In the genomic region with DNA sequence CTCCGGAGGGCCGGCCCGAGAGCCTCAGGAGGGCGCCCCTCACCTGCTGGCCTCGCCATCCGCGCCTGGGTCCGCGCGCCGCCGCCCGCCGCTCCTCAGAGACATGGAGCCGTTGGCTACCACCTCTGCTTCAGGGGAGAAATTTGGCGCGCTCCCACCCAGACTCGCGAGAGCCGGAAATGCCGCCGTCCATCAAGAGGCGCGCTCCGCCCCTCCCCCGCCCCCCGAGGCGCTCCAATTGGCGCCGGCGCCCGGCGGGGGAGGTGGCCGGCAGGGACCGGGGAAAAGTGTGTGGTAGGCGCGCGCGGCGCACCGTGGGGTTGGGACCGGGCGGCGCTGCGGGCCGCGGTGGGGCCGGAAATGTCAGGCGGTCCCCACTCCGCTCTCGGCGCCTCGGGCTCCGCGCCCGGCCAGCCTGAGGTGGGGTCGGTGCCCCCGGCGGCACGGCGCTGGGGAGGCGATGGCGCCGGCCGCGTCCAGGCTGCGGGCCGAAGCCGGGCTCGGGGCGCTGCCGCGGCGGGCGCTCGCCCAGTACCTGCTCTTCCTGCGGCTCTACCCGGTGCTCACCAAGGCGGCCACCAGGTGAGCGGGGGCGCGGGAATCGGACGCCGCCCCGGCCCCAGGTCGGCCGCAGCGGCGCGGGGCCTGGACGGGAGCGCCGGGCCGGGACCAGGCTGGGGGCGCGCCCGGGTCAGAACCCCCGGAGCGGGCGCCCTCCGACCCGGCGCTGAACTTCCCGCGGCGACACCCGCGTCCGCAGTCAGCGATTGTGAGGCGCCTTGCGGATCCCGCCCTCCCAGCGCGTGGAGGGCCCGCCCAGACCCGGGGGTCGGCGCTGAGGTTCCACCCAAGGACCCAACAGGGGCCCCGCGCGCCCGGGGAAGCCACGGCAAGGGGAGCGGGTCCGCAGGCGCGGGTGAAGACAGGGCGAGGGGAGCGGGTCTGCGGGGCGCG, we compare ENCODE assay signal across 8 cellular contexts. TPM values are rescaled to one million over a fixed set of nuclear protein-coding genes. Genes with fewer than 3 reads are reported as not detected.
A peak's percentile ranks its signal among the peaks of the same experiment; 100 is the strongest.
DNase-seq lines count a peak whose midpoint lies in the region; ATAC-seq and TF ChIP-seq lines count a peak whose summit lies in the region.

A gene with protein sequence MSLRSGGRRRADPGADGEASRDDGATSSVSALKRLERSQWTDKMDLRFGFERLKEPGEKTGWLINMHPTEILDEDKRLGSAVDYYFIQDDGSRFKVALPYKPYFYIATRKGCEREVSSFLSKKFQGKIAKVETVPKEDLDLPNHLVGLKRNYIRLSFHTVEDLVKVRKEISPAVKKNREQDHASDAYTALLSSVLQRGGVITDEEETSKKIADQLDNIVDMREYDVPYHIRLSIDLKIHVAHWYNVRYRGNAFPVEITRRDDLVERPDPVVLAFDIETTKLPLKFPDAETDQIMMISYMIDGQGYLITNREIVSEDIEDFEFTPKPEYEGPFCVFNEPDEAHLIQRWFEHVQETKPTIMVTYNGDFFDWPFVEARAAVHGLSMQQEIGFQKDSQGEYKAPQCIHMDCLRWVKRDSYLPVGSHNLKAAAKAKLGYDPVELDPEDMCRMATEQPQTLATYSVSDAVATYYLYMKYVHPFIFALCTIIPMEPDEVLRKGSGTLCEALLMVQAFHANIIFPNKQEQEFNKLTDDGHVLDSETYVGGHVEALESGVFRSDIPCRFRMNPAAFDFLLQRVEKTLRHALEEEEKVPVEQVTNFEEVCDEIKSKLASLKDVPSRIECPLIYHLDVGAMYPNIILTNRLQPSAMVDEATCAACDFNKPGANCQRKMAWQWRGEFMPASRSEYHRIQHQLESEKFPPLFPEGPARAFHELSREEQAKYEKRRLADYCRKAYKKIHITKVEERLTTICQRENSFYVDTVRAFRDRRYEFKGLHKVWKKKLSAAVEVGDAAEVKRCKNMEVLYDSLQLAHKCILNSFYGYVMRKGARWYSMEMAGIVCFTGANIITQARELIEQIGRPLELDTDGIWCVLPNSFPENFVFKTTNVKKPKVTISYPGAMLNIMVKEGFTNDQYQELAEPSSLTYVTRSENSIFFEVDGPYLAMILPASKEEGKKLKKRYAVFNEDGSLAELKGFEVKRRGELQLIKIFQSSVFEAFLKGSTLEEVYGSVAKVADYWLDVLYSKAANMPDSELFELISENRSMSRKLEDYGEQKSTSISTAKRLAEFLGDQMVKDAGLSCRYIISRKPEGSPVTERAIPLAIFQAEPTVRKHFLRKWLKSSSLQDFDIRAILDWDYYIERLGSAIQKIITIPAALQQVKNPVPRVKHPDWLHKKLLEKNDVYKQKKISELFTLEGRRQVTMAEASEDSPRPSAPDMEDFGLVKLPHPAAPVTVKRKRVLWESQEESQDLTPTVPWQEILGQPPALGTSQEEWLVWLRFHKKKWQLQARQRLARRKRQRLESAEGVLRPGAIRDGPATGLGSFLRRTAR (N-terminal part only) (minus strand): TSS at position 132 of the 954 bp plus-strand sequence. CDS start 27 bp downstream, at position 105.
A gene (plus strand): TSS at position 377 of the 954 bp plus-strand sequence. CDS start 84 bp downstream, at position 461.

- intact Hi-C loops in PC-9 (cut with micrococcal nuclease; ENCODE audit: unreplicated experiment): loop anchor here (2.0 kb wide), 1 partner anchor 73 kb away; a partner anchor contains a TSS

- H3K4me2 ChIP-seq in PC-9: peak within 1 kb of the TSS; percentile 82

- peak within 1 kb of the TSS; percentile 55 for H3K9ac ChIP-seq in mucosa of stomach (ENCODE audit: low read length)

- H3K9me3 ChIP-seq in PC-9 (ENCODE audit: insufficient read depth, low read depth): no peaks in the 10 kb centered on the region
- no peaks in the 10 kb centered on the region for H3K9me3 ChIP-seq in esophagus (ENCODE audit: control insufficient read depth in 2 of 2, insufficient read depth in 1 of 2, low read depth in 1 of 2, low read length in 1 of 2)
- H3K9me3 ChIP-seq in mucosa of stomach (ENCODE audit: control insufficient read depth, low read length): no peaks in the 10 kb centered on the region

- no peaks in the 10 kb centered on the region for H4K20me1 ChIP-seq in PC-9 (ENCODE audit: insufficient read depth)

- H3K36me3 ChIP-seq in PC-9 (ENCODE audit: low read depth): peaks cover 8% of the 10 kb centered on the region; the same call in 1 of the 2 replicates
- no peaks in the 10 kb centered on the region for H3K36me3 ChIP-seq in esophagus (ENCODE audit: control insufficient read depth in 2 of 2, insufficient read depth in 2 of 2, low read length in 1 of 2)
- no peaks in the 10 kb centered on the region for H3K36me3 ChIP-seq in mucosa of stomach (ENCODE audit: control insufficient read depth, insufficient read depth, low read length)

- POLR2A ChIA-PET in PC-9 (lab: Charles Lee; ENCODE audit: unreplicated experiment): no interaction called here

- CTCF ChIA-PET in PC-9 (lab: Charles Lee): no interaction called here

- H3K27ac ChIP-seq in PC-9 (no peak within 1 kb of the TSS), esophagus (ENCODE audit: low read depth in 2 of 2, low read length in 1 of 2) (peak within 1 kb of the TSS; percentile 69 to 74)

- no peaks in the 10 kb centered on the region for H3K9me2 ChIP-seq in PC-9 (ENCODE audit: insufficient read depth)

- BruUV-seq in PC-9 (replicated peaks; lab: Mats Ljungman, UMichigan): no TSS peak

- ATAC-seq in GM21737 (IDR thresholded peaks at IDR 0.05; ENCODE audit: unreplicated experiment): peak; percentile 88

- H3K79me2 ChIP-seq in PC-9 (ENCODE audit: low read depth): peaks cover 35% of the 10 kb centered on the region

- H2AFZ ChIP-seq in PC-9: peak within 1 kb of the TSS; percentile 80

- H3K4me3 ChIP-seq in PC-9: peak within 1 kb of the TSS; percentile 81
- peak within 1 kb of the TSS; percentile 84 to 87 for H3K4me3 ChIP-seq in esophagus (ENCODE audit: low read depth in 1 of 2, low read length in 2 of 2)
- H3K4me3 ChIP-seq in mucosa of stomach (ENCODE audit: low read length): no peak within 1 kb of the TSS

- peak; percentile 93 for DNase-seq in DMS79 (lab: John Stamatoyannopoulos, UW)
- DNase-seq in KG1 (lab: John Stamatoyannopoulos, UW): peak; percentile 93
- peak; percentile 84 to 95 for DNase-seq in PC-9
- peak; percentile 95 for DNase-seq in activated T-cell treated with anti-CD3 and anti-CD28 coated beads for 48 hours (ENCODE audit: low read depth)
- DNase-seq in stimulated activated CD8-positive, alpha-beta memory T cell treated with anti-CD3 and anti-CD28 coated beads, Interleukin-4, amount 100 ng/mL, for 48 hours: peak; percentile 96

- H3K27me3 ChIP-seq in PC-9 (ENCODE audit: insufficient read depth, low read depth) (no peaks in the 10 kb centered on the region), esophagus (ENCODE audit: control insufficient read depth in 1 of 2, insufficient read depth in 2 of 2, low read length in 2 of 2) (no peaks in the 10 kb centered on the region), mucosa of stomach (ENCODE audit: control insufficient read depth, insufficient read depth, low read length) (no peaks in the 10 kb centered on the region)

- no peak for TF ChIP-seq CTCF in PC-9 (conservative IDR thresholded peaks at IDR 0.05)

- H3K4me1 ChIP-seq in PC-9 (replicated peaks; ENCODE audit: insufficient read depth) (peaks cover 13% of the 10 kb centered on the region), esophagus (ENCODE audit: control insufficient read depth in 2 of 2, insufficient read depth in 2 of 2, low read length in 1 of 2) (peaks cover 0 to 12% of the 10 kb centered on the region in 2 donors), mucosa of stomach (ENCODE audit: control insufficient read depth, insufficient read depth, low read length) (peaks cover 11% of the 10 kb centered on the region)

- 1% methylated on average over 89 to 134 of the region's 134 CpGs for WGBS in esophagus, 2 donors

- peaks cover 4% of the 10 kb centered on the region; the same call in 1 of the 2 replicates for H3F3A ChIP-seq in PC-9 (ENCODE audit: insufficient read depth, low read depth)

RNA-seq across cellular contexts. Expression of the first gene that starts in this region (rescaled TPM):
- total RNA-seq in PC-9 (2021): 62.9 and 69.9 TPM in 2 replicates
- 10 to 100 TPM; 16.7 to 41.2 TPM for polyA plus RNA-seq in esophagus

RNA-seq across cellular contexts. Expression of the second gene that starts in this region (rescaled TPM):
- 38.6 and 43.9 TPM in 2 replicates for total RNA-seq in PC-9 (2021)
- polyA plus RNA-seq in esophagus: 10 to 100 TPM in 1 of 2 donors, 1 to 10 TPM in 1; 5.1 to 15.7 TPM
